In genomic region chr19:19087676-19088075, GRCh38 we compare ENCODE assay signal across 23 cellular contexts. TPM values are rescaled to one million over a fixed set of nuclear protein-coding genes. Genes with fewer than 3 reads are reported as not detected.
DNase-seq lines count a peak whose midpoint lies in the region; ATAC-seq and TF ChIP-seq lines count a peak whose summit lies in the region.
"Had no signal": no experiment of that assay in that cellular context is flagged by ENCODE, and none has a peak within 500 bp of the region (broad histone marks: within the 10 kb centered on the region; RNA-seq: fewer than 3 reads in every experiment).

No MANE protein-coding gene starts in this region.

- H3K36me3 ChIP-seq in Panc1 (ENCODE audit: control insufficient read depth, insufficient read depth, low read length) (no peaks in the 10 kb centered on the region), osteoblast (ENCODE audit: insufficient read depth, low read length) (no peaks in the 10 kb centered on the region)
- H3K36me3 ChIP-seq: MG63 had no signal

- POLR2A ChIA-PET in Panc1 (lab: Charles Lee): no interaction called here
- POLR2A ChIA-PET in HEK293T (lab: Yijun Ruan, JAX): interaction anchor here (0.8 kb wide), 1 partner anchor 18 kb away, joined by 4 read pairs; no protein-coding TSS in a partner anchor

- TF ChIP-seq CTCF in Panc1 (IDR thresholded peaks at IDR 0.05) (no peak), osteoblast (IDR thresholded peaks at IDR 0.05; ENCODE audit: extremely low read depth, low read depth, low read length) (no peak), foreskin fibroblast (IDR thresholded peaks at IDR 0.05; ENCODE audit: low read depth, low read length) (no peak)

- no peak overlapping the region for H3K4me2 ChIP-seq in osteoblast (ENCODE audit: insufficient read depth, low read length)
- H3K4me2 ChIP-seq: SK-N-SH had no signal

- DNase-seq in ELF-1 (ENCODE audit: low read depth, low spot score) (peak; percentile 17), Panc1 (ENCODE audit: low read depth, low spot score) (no peak), left lobe of liver (ENCODE audit: low spot score) (no peak), osteoblast (ENCODE audit: insufficient read length, low spot score, missing footprints) (peak; percentile 60), foreskin fibroblast (no peak), hippocampal formation (lab: John Stamatoyannopoulos, UW) (no peak), HEK293T (ENCODE audit: extremely low spot score) (no peak)
- DNase-seq: AML-193; C1 segment of cervical spinal cord; CD8-positive, alpha-beta T cell; DMS153; GOT3; MG63; NCI-H1417 treated with DMSO at 0.1 percent for 48 hours; NCI-H2029; NCI-H2227 treated with DMSO at 0.1 percent for 48 hours; NCI-H510A treated with DMSO at 0.1 percent for 48 hours; NCI-H748 treated with DMSO at 0.1 percent for 48 hours; SIG-M5; SK-N-SH had no signal

- H3K79me2 ChIP-seq in osteoblast (ENCODE audit: insufficient read depth, low read length): no peaks in the 10 kb centered on the region

- in situ Hi-C loops in Panc1 (cut with HindIII; ENCODE audit: low pct_unique_long_range_greater_than_20kb, low sequenced_read_pairs): no loop called here

- ATAC-seq in Panc1 (0 out of 2 replicates have a peak, but pooled peaks have one; percentile 48), left lobe of liver (peak; percentile 9)
- ATAC-seq: CD8-positive, alpha-beta T cell; HepG2; K562 had no signal

- H3K4me3 ChIP-seq in Panc1 (ENCODE audit: low read depth in 2 of 2, low read length in 2 of 2) (no peak overlapping the region), osteoblast (ENCODE audit: insufficient read depth, low read length) (no peak overlapping the region), foreskin fibroblast (ENCODE audit: low read depth in 1 of 2, low read length in 2 of 2) (no peak overlapping the region)
- H3K4me3 ChIP-seq: K562, MG63 had no signal

- H4K20me1 ChIP-seq in osteoblast (ENCODE audit: insufficient read depth, low read length): peaks cover 2% of the 10 kb centered on the region

- H3K4me1 ChIP-seq in Panc1 (ENCODE audit: control insufficient read depth, insufficient read depth, low read length) (no peaks in the 10 kb centered on the region), osteoblast (ENCODE audit: insufficient read depth, low read length) (no peaks in the 10 kb centered on the region)

- H3K9me3 ChIP-seq in Panc1 (ENCODE audit: control insufficient read depth, insufficient read depth, low read depth, low read length): no peaks in the 10 kb centered on the region
- no peaks in the 10 kb centered on the region for H3K9me3 ChIP-seq in osteoblast (ENCODE audit: low read depth, low read length)
- H3K9me3 ChIP-seq: MG63, SK-N-SH had no signal

- H3K27ac ChIP-seq in Panc1 (ENCODE audit: low read length) (no peak overlapping the region), osteoblast (ENCODE audit: low read depth, low read length) (no peak overlapping the region)
- H3K27ac ChIP-seq: HL-60 had no signal

- H3K27me3 ChIP-seq in Panc1 (ENCODE audit: control insufficient read depth, insufficient read depth, low read length) (no peaks in the 10 kb centered on the region), osteoblast (ENCODE audit: insufficient read depth, low read length) (no peaks in the 10 kb centered on the region)
- H3K27me3 ChIP-seq: MG63 had no signal

- CTCF ChIA-PET in Panc1 (lab: Charles Lee): no interaction called here
- CTCF ChIA-PET in HEK293T (lab: Yijun Ruan, JAX): no interaction called here

- intact Hi-C loops in Panc1 (cut with micrococcal nuclease; ENCODE audit: unreplicated experiment): no loop called here

- no peak overlapping the region for H2AFZ ChIP-seq in osteoblast (ENCODE audit: low read length)

- no TSS peak for BruUV-seq in Panc1 (replicated peaks; lab: Mats Ljungman, UMichigan)

TF ChIP-seq in HEK293T, 16 proteins besides CTCF, POLR2A, EP300 and RAD21:
- TF ChIP-seq ELF4 (IDR thresholded peaks at IDR 0.05): no peak
- TF ChIP-seq SP1 (IDR thresholded peaks at IDR 0.05): no peak
- no peak for TF ChIP-seq FOXA1 (IDR thresholded peaks at IDR 0.05)
- no peak for TF ChIP-seq ARNT (IDR thresholded peaks at IDR 0.05)

RNA-seq across cellular contexts. Expression of gene SLC25A42, which starts 23.9 kb away (rescaled TPM):
- total RNA-seq in Panc1 (2021; ENCODE audit: unreplicated experiment): 2.6 TPM
- polyA plus RNA-seq in Panc1 (2012; ENCODE audit: insufficient read length): 2.9 TPM
- total RNA-seq in left lobe of liver: 77.8 TPM
- total RNA-seq in osteoblast: 5.4 and 5.6 TPM in 2 replicates

RNA-seq across cellular contexts. Expression of gene TMEM161A, which starts 50.6 kb away (rescaled TPM):
- total RNA-seq in Panc1 (2021; ENCODE audit: unreplicated experiment): 26.7 TPM
- 40.2 TPM for polyA plus RNA-seq in Panc1 (2012; ENCODE audit: insufficient read length)
- total RNA-seq in left lobe of liver: 24.9 TPM
- total RNA-seq in osteoblast: 13.8 and 15.9 TPM in 2 replicates

RNA-seq across cellular contexts. Expression of gene ARMC6, which starts 54.3 kb away (rescaled TPM):
- 51.4 TPM for total RNA-seq in Panc1 (2021; ENCODE audit: unreplicated experiment)
- 64.8 TPM for polyA plus RNA-seq in Panc1 (2012; ENCODE audit: insufficient read length)
- total RNA-seq in left lobe of liver: 50.9 TPM
- total RNA-seq in osteoblast: 30.9 and 38.4 TPM in 2 replicates

RNA-seq across cellular contexts. Expression of gene SUGP2, which starts 54.4 kb away (rescaled TPM):
- total RNA-seq in Panc1 (2021; ENCODE audit: unreplicated experiment) (112 TPM), left lobe of liver (35.4 TPM), osteoblast (32.7 and 33.7 TPM in 2 replicates)
- 60.6 TPM for polyA plus RNA-seq in Panc1 (2012; ENCODE audit: insufficient read length)

Comparison
In these comparisons a context has a peak if more than half of its experiments do, and no peak if none do; other contexts are left out.
1. DNase-seq: peak in ELF-1 (single experiment) and osteoblast (single experiment); none in Panc1 (single experiment), left lobe of liver (single experiment), foreskin fibroblast (0 of 2), hippocampal formation (0 of 2) and HEK293T (single experiment).
2. RNA of gene SLC25A42, which starts 23.9 kb away (total RNA-seq): 77.8 TPM in left lobe of liver (single experiment); 5.4 to 5.6 TPM in osteoblast and 2.6 TPM in Panc1 (single experiment); every median in the first group is over 10 times any median in the second.